Comparison of ENCODE assay signal across 18 cellular contexts in the genomic region with DNA sequence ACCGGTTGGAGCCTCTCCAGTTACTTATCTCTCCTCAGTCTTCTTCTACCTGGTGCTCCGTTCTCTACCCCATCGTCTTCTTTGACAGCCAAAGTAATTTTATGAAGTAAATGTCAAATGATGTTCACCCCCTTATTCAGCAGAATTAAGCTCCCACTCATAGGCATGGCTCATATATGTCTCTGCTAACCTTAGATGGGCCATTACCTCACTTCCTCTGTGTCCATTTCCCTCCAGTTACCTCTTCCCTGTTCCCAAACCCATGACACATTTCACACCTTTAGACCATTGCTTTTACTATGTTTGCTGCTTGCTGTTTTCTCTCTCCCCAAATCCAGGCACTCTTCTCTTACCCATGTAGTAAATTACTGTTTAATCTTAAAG.
"Had no signal": no experiment of that assay in that cellular context is flagged by ENCODE, and none has a peak within 500 bp of the region (broad histone marks: within the 10 kb centered on the region; RNA-seq: fewer than 3 reads in every experiment).

No MANE protein-coding gene starts in this region.

- H3K36me3 ChIP-seq: gastroesophageal sphincter, left ventricle myocardium inferior, stomach had no signal

- H3K4me1 ChIP-seq: gastroesophageal sphincter, left ventricle myocardium inferior, stomach had no signal

- H3K4me1 Mint-ChIP-seq: immature natural killer cell, T-helper 17 cell had no signal

- H3K4me3 ChIP-seq: gastroesophageal sphincter, left ventricle myocardium inferior, stomach had no signal

- H3K4me3 Mint-ChIP-seq: activated CD4-positive, alpha-beta T cell treated with anti-CD3 and anti-CD28 coated beads, Interleukin-2, amount 10 ng/mL, durations not matched to agents 7 days and 5 days; activated naive CD4-positive, alpha-beta T cell treated with anti-CD3 and anti-CD28 coated beads, Interleukin-2, amount 10 ng/mL, durations not matched to agents 7 days and 5 days; dendritic cell treated with granulocyte-macrophage colony-stimulating factor and Interleukin-4, amounts not matched to agents 40 ng/mL and 50 ng/mL, for 4 days; immature natural killer cell; neural crest cell; T-helper 17 cell; WTC11 had no signal

- H3K27ac ChIP-seq: gastroesophageal sphincter, left ventricle myocardium inferior, stomach had no signal

- DNase-seq: activated CD4-positive, alpha-beta T cell treated with anti-CD3 and anti-CD28 coated beads, Interleukin-2, amount 10 ng/mL, durations not matched to agents 7 days and 5 days; activated naive CD4-positive, alpha-beta T cell treated with anti-CD3 and anti-CD28 coated beads, Interleukin-2, amount 10 ng/mL, durations not matched to agents 7 days and 5 days; effector CD8-positive, alpha-beta T cell; immature natural killer cell; kidney glomerular epithelial cell; left ventricle myocardium inferior; mammary epithelial cell; midbrain; stimulated activated CD4-positive, alpha-beta T cell treated with anti-CD3 and anti-CD28 coated beads, Interleukin-2, amount 100 ng/mL, for 24 hours; stomach; T-helper 17 cell; trophoblast cell had no signal

- H3K27me3 Mint-ChIP-seq: activated CD4-positive, alpha-beta T cell treated with anti-CD3 and anti-CD28 coated beads, Interleukin-2, amount 10 ng/mL, durations not matched to agents 7 days and 5 days; activated naive CD4-positive, alpha-beta T cell treated with anti-CD3 and anti-CD28 coated beads, Interleukin-2, amount 10 ng/mL, durations not matched to agents 7 days and 5 days had no signal

- ATAC-seq: esophagus mucosa, gastroesophageal sphincter, T-helper 17 cell, WTC11 had no signal

- H3K27me3 ChIP-seq: gastroesophageal sphincter, stomach had no signal

- H3K27ac Mint-ChIP-seq: activated CD4-positive, alpha-beta T cell treated with anti-CD3 and anti-CD28 coated beads, Interleukin-2, amount 10 ng/mL, durations not matched to agents 7 days and 5 days; activated naive CD4-positive, alpha-beta T cell treated with anti-CD3 and anti-CD28 coated beads, Interleukin-2, amount 10 ng/mL, durations not matched to agents 7 days and 5 days; dendritic cell treated with granulocyte-macrophage colony-stimulating factor and Interleukin-4, amounts not matched to agents 40 ng/mL and 50 ng/mL, for 4 days; immature natural killer cell; progenitor cell of endocrine pancreas; T-helper 17 cell; WTC11 had no signal
